In genomic region chr15:98548172-98548971, GRCh38 we compare ENCODE assay signal across 8 cellular contexts.
A peak's percentile ranks its signal among the peaks of the same experiment; 100 is the strongest.
DNase-seq lines count a peak whose midpoint lies in the region; ATAC-seq lines count a peak whose summit lies in the region.

No MANE protein-coding gene starts in this region.

- H3K27ac Mint-ChIP-seq in activated CD8-positive, alpha-beta T cell treated with anti-CD3 and anti-CD28 coated beads, Interleukin-2, amount 10 ng/mL, durations not matched to agents 7 days and 5 days: no peak overlapping the region

- peak overlapping the region; percentile 83 for H3K4me2 ChIP-seq in mesendoderm (ENCODE audit: low read length)

- H3K4ac ChIP-seq in mesendoderm (ENCODE audit: low read depth, low read length): no peak overlapping the region

- CTCF ChIA-PET in activated CD8-positive, alpha-beta T cell treated with anti-CD3 and anti-CD28 coated beads, Interleukin-2, amount 10 ng/mL, durations not matched to agents 7 days and 5 days (lab: Charles Lee): interaction anchor here (1.0 to 1.2 kb wide), 3 partner anchors 8 to 99 kb away, joined by 3 to 4 read pairs (median 3); no protein-coding TSS in a partner anchor

- H3K4me1 ChIP-seq in ACC112 (ENCODE audit: control insufficient read depth, insufficient read depth, low read length, unreplicated experiment): peaks cover 3% of the 10 kb centered on the region
- peaks cover 14% of the 10 kb centered on the region for H3K4me1 ChIP-seq in mesendoderm (ENCODE audit: control insufficient read depth, low read depth, low read length)

- H4K5ac ChIP-seq in mesendoderm (ENCODE audit: low read length): no peak overlapping the region

- H3K36me3 ChIP-seq in ACC112 (ENCODE audit: insufficient read depth, low read length) (no peaks in the 10 kb centered on the region), mesendoderm (ENCODE audit: control insufficient read depth, insufficient read depth, low read length) (no peaks in the 10 kb centered on the region)

- H3K27ac ChIP-seq in ACC112 (ENCODE audit: low read depth, low read length) (peak overlapping the region; percentile 61; the same call in 1 of the 2 replicates), mesendoderm (ENCODE audit: low read depth, low read length) (no peak overlapping the region)

- peak overlapping the region; percentile 87 for H3K56ac ChIP-seq in mesendoderm (ENCODE audit: low read length)

- H3K18ac ChIP-seq in mesendoderm (ENCODE audit: low read length): peak overlapping the region; percentile 1

- H3K27me3 ChIP-seq in ACC112 (ENCODE audit: insufficient read depth, low read length) (peaks cover 36% of the 10 kb centered on the region), mesendoderm (ENCODE audit: insufficient read depth, low read length, poor library complexity) (no peaks in the 10 kb centered on the region)

- H3K4me3 ChIP-seq in ACC112 (ENCODE audit: low read depth, low read length) (peak overlapping the region; percentile 77), mesendoderm (ENCODE audit: low read length) (peak overlapping the region; percentile 26)

- peaks cover 20% of the 10 kb centered on the region for H3K4me1 Mint-ChIP-seq in activated CD8-positive, alpha-beta T cell treated with anti-CD3 and anti-CD28 coated beads, Interleukin-2, amount 10 ng/mL, durations not matched to agents 7 days and 5 days (ENCODE audit: low read depth)

- no peak overlapping the region for H4K8ac ChIP-seq in mesendoderm (ENCODE audit: low read depth, low read length)

- no peaks in the 10 kb centered on the region for H3K79me1 ChIP-seq in mesendoderm (ENCODE audit: low read length)

- no peaks in the 10 kb centered on the region for H3K9me3 Mint-ChIP-seq in activated CD8-positive, alpha-beta T cell treated with anti-CD3 and anti-CD28 coated beads, Interleukin-2, amount 10 ng/mL, durations not matched to agents 7 days and 5 days (ENCODE audit: insufficient read depth)

- peaks cover 49% of the 10 kb centered on the region for H3K27me3 Mint-ChIP-seq in activated CD8-positive, alpha-beta T cell treated with anti-CD3 and anti-CD28 coated beads, Interleukin-2, amount 10 ng/mL, durations not matched to agents 7 days and 5 days (ENCODE audit: low read depth)

- no peak overlapping the region for H2BK15ac ChIP-seq in mesendoderm (replicated peaks; ENCODE audit: low read depth)

- peak overlapping the region; percentile 85 for H2AFZ ChIP-seq in ACC112 (ENCODE audit: low read length, unreplicated experiment)

- DNase-seq in HS-5 (ENCODE audit: low read depth) (peak; percentile 67), epidermal melanocyte (ENCODE audit: insufficient read length, low spot score) (peak; percentile 67), mesendoderm (peak; percentile 90), NCI-H774 (lab: John Stamatoyannopoulos, UW) (no peak)
- DNase-seq in activated CD8-positive, alpha-beta T cell treated with anti-CD3 and anti-CD28 coated beads, Interleukin-2, amount 10 ng/mL, durations not matched to agents 7 days and 5 days: peak; percentile 35
- DNase-seq in stimulated activated CD8-positive, alpha-beta memory T cell treated with anti-CD3 and anti-CD28 coated beads, Interleukin-12 subunit alpha, Interleukin-12 subunit beta, amount 100 ng/mL, for 1 hour (ENCODE audit: low read depth): peak; percentile 2

- POLR2A ChIA-PET in activated CD8-positive, alpha-beta T cell treated with anti-CD3 and anti-CD28 coated beads, Interleukin-2, amount 10 ng/mL, durations not matched to agents 7 days and 5 days (lab: Charles Lee): no interaction called here

- H3K23ac ChIP-seq in mesendoderm (ENCODE audit: low read length): peak overlapping the region; percentile 86

- peak overlapping the region; percentile 73 for H3K4me3 Mint-ChIP-seq in activated CD8-positive, alpha-beta T cell treated with anti-CD3 and anti-CD28 coated beads, Interleukin-2, amount 10 ng/mL, durations not matched to agents 7 days and 5 days

- H2BK5ac ChIP-seq in mesendoderm (ENCODE audit: low read length): peak overlapping the region; percentile 30

- H3K36me3 Mint-ChIP-seq in activated CD8-positive, alpha-beta T cell treated with anti-CD3 and anti-CD28 coated beads, Interleukin-2, amount 10 ng/mL, durations not matched to agents 7 days and 5 days (ENCODE audit: low read depth): no peaks in the 10 kb centered on the region

- no peaks in the 10 kb centered on the region for H3K79me2 ChIP-seq in ACC112 (ENCODE audit: control insufficient read depth, insufficient read depth, low read length, unreplicated experiment)
- no peaks in the 10 kb centered on the region for H3K79me2 ChIP-seq in mesendoderm (ENCODE audit: control insufficient read depth, insufficient read depth, low read length)

- peak overlapping the region; percentile 64 for H3K9ac ChIP-seq in mesendoderm (ENCODE audit: low read length)

- H2AK5ac ChIP-seq in mesendoderm (ENCODE audit: low read length): no peak overlapping the region

- no peak overlapping the region for H2BK120ac ChIP-seq in mesendoderm (ENCODE audit: low read depth, low read length)

- ATAC-seq in activated CD8-positive, alpha-beta T cell treated with anti-CD3 and anti-CD28 coated beads, Interleukin-2, amount 10 ng/mL, durations not matched to agents 7 days and 5 days: peak; percentile 76
- ATAC-seq in GM19455 (IDR thresholded peaks at IDR 0.05; ENCODE audit: unreplicated experiment): no peak

- WGBS in mesendoderm (ENCODE audit: extremely low coverage, insufficient coverage, low lambda C conversion rate): no CpG with 5 or more reads among the region's 63 CpGs
